Comparison of ENCODE assay signal across 8 cellular contexts in genomic region chr20:50815162-50815989, GRCh38. TPM values are rescaled to one million over a fixed set of nuclear protein-coding genes. Genes with fewer than 3 reads are reported as not detected.
DNase-seq lines count a peak whose midpoint lies in the region; ATAC-seq, FAIRE-seq and TF ChIP-seq lines count a peak whose summit lies in the region.

No MANE protein-coding gene starts in this region.

- FAIRE-seq in astrocyte (lab: Jason Lieb, UNC) = no peak

- no peak overlapping the region for H2AFZ ChIP-seq in astrocyte (ENCODE audit: low read depth, low read length)

- no peaks in the 10 kb centered on the region for H3K27me3 ChIP-seq in astrocyte (ENCODE audit: insufficient read depth, low read length)
- H3K27me3 ChIP-seq in effector memory CD4-positive, alpha-beta T cell (replicated peaks; ENCODE audit: control insufficient read depth, insufficient read depth, low read length, poor library complexity, severe bottlenecking) = no peaks in the 10 kb centered on the region

- no peaks in the 10 kb centered on the region for H3K9me3 ChIP-seq in astrocyte (ENCODE audit: insufficient read depth, low read depth, low read length)
- H3K9me3 ChIP-seq in effector memory CD4-positive, alpha-beta T cell (ENCODE audit: control insufficient read depth, low read length) = no peaks in the 10 kb centered on the region

- no peaks in the 10 kb centered on the region for H3K36me3 ChIP-seq in astrocyte (ENCODE audit: insufficient read depth, low read length)
- H3K36me3 ChIP-seq in effector memory CD4-positive, alpha-beta T cell (ENCODE audit: control insufficient read depth, insufficient read depth, low read length) = no peaks in the 10 kb centered on the region

- H3K27ac Mint-ChIP-seq in astrocyte (ENCODE audit: unreplicated experiment) = no peak overlapping the region
- H3K27ac Mint-ChIP-seq in stimulated activated naive B cell treated with anti-CD40 and anti-IgM and Interleukin-4, amounts not matched to agents 10 μg/mL and 1 μg/mL and 100 μg/mL, for 72 hours = peak overlapping the region; percentile 94

- H3K4me1 Mint-ChIP-seq in astrocyte (ENCODE audit: low read depth, unreplicated experiment) = peaks cover 15% of the 10 kb centered on the region
- peaks cover 60 to 88% of the 10 kb centered on the region in 2 donors for H3K4me1 Mint-ChIP-seq in stimulated activated naive B cell treated with anti-CD40 and anti-IgM and Interleukin-4, amounts not matched to agents 10 μg/mL and 1 μg/mL and 100 μg/mL, for 72 hours

- H3K27me3 Mint-ChIP-seq in astrocyte (ENCODE audit: low read depth, unreplicated experiment) = no peaks in the 10 kb centered on the region
- no peaks in the 10 kb centered on the region for H3K27me3 Mint-ChIP-seq in stimulated activated naive B cell treated with anti-CD40 and anti-IgM and Interleukin-4, amounts not matched to agents 10 μg/mL and 1 μg/mL and 100 μg/mL, for 72 hours

- no peak for TF ChIP-seq CTCF in astrocyte (IDR thresholded peaks at IDR 0.05; ENCODE audit: insufficient read depth, low read depth, low read length)

- H3K4me3 ChIP-seq in astrocyte (ENCODE audit: insufficient read depth, low read depth, low read length) = no peak overlapping the region
- H3K4me3 ChIP-seq in effector memory CD4-positive, alpha-beta T cell (ENCODE audit: insufficient read depth, low read depth, low read length, poor library complexity, severe bottlenecking) = no peak overlapping the region

- H3K79me2 ChIP-seq in astrocyte (ENCODE audit: insufficient read depth, low read length) = no peaks in the 10 kb centered on the region

- peak overlapping the region; percentile 36 for H3K9ac ChIP-seq in astrocyte (ENCODE audit: low read length)

- peak; percentile 40 for ATAC-seq in GM18868 (IDR thresholded peaks at IDR 0.05; ENCODE audit: unreplicated experiment)
- peak; percentile 49 to 64 for ATAC-seq in stimulated activated naive B cell treated with anti-CD40 and anti-IgM and Interleukin-4, amounts not matched to agents 10 μg/mL and 1 μg/mL and 100 μg/mL, for 72 hours (replicated peaks)

- no peaks in the 10 kb centered on the region for H3K9me3 Mint-ChIP-seq in astrocyte (ENCODE audit: unreplicated experiment)
- H3K9me3 Mint-ChIP-seq in stimulated activated naive B cell treated with anti-CD40 and anti-IgM and Interleukin-4, amounts not matched to agents 10 μg/mL and 1 μg/mL and 100 μg/mL, for 72 hours = peaks cover 4 to 5% of the 10 kb centered on the region in 2 donors

- H3K27ac ChIP-seq in astrocyte (ENCODE audit: low read depth, low read length) = no peak overlapping the region
- H3K27ac ChIP-seq in effector memory CD4-positive, alpha-beta T cell (ENCODE audit: insufficient read depth, low read length, poor library complexity, severe bottlenecking) = no peak overlapping the region

- H3K4me2 ChIP-seq in astrocyte (ENCODE audit: low read length) = peak overlapping the region; percentile 69

- H3K4me1 ChIP-seq in astrocyte (ENCODE audit: insufficient read depth, low read length) = peaks cover 22% of the 10 kb centered on the region
- peaks cover 6% of the 10 kb centered on the region for H3K4me1 ChIP-seq in effector memory CD4-positive, alpha-beta T cell (ENCODE audit: control insufficient read depth, insufficient read depth, low read length, poor library complexity, severe bottlenecking)

- H3K4me3 Mint-ChIP-seq in astrocyte (ENCODE audit: unreplicated experiment) = no peak overlapping the region
- H3K4me3 Mint-ChIP-seq in stimulated activated naive B cell treated with anti-CD40 and anti-IgM and Interleukin-4, amounts not matched to agents 10 μg/mL and 1 μg/mL and 100 μg/mL, for 72 hours = peak overlapping the region; percentile 81 to 93

- DNase-seq in A172 (ENCODE audit: low spot score) = peak; percentile 71
- DNase-seq in HT1080 (ENCODE audit: low read depth) = peak; percentile 20
- peak; percentile 67 for DNase-seq in astrocyte (ENCODE audit: low read depth)
- no peak for DNase-seq in stimulated activated naive B cell treated with anti-CD40 and anti-IgM and Interleukin-4, amounts not matched to agents 10 μg/mL and 1 μg/mL and 100 μg/mL, for 72 hours
- no peak for DNase-seq in GM19238 (ENCODE audit: insufficient read length, low spot score)
- no peak for DNase-seq in effector memory CD4-positive, alpha-beta T cell
- DNase-seq in AML-193 (lab: John Stamatoyannopoulos, UW) = no peak

- peaks cover 12% of the 10 kb centered on the region for H4K20me1 ChIP-seq in astrocyte (ENCODE audit: insufficient read depth, low read length)

- H3K36me3 Mint-ChIP-seq in astrocyte (ENCODE audit: low read depth, unreplicated experiment) = peaks cover 13% of the 10 kb centered on the region
- H3K36me3 Mint-ChIP-seq in stimulated activated naive B cell treated with anti-CD40 and anti-IgM and Interleukin-4, amounts not matched to agents 10 μg/mL and 1 μg/mL and 100 μg/mL, for 72 hours = peaks cover 13 to 39% of the 10 kb centered on the region in 2 donors

RNA-seq across cellular contexts. Expression of gene BCAS4, which starts 20.5 kb away (rescaled TPM):
- total RNA-seq in A172 (2014; rRNA removed; shearing (Covaris generic)) = 21.4 and 43.8 TPM in 2 replicates
- 24.6 and 27.1 TPM in 2 replicates for total RNA-seq in HT1080 (2014; rRNA removed; shearing (Covaris generic))
- 8.6 and 9.6 TPM in 2 replicates for polyA plus RNA-seq in HT1080 (2015; cell fraction: cytosol; rRNA removed)
- polyA plus RNA-seq in HT1080 (2015; cell fraction: nucleus; rRNA removed) = 2.8 and 4.4 TPM in 2 replicates
- 13.2 and 16.7 TPM in 2 replicates for total RNA-seq in astrocyte

Comparison
In these comparisons a context has a peak if more than half of its experiments do, and no peak if none do; other contexts are left out.
1. DNase-seq: peak in A172 (single experiment), HT1080 (single experiment) and astrocyte (single experiment); none in stimulated activated naive B cell treated with anti-CD40 and anti-IgM and Interleukin-4, amounts not matched to agents 10 μg/mL and 1 μg/mL and 100 μg/mL, for 72 hours (single experiment), GM19238 (single experiment), effector memory CD4-positive, alpha-beta T cell (0 of 3) and AML-193 (0 of 2).